8 cellular contexts compared by ENCODE assay signal in the genomic region with DNA sequence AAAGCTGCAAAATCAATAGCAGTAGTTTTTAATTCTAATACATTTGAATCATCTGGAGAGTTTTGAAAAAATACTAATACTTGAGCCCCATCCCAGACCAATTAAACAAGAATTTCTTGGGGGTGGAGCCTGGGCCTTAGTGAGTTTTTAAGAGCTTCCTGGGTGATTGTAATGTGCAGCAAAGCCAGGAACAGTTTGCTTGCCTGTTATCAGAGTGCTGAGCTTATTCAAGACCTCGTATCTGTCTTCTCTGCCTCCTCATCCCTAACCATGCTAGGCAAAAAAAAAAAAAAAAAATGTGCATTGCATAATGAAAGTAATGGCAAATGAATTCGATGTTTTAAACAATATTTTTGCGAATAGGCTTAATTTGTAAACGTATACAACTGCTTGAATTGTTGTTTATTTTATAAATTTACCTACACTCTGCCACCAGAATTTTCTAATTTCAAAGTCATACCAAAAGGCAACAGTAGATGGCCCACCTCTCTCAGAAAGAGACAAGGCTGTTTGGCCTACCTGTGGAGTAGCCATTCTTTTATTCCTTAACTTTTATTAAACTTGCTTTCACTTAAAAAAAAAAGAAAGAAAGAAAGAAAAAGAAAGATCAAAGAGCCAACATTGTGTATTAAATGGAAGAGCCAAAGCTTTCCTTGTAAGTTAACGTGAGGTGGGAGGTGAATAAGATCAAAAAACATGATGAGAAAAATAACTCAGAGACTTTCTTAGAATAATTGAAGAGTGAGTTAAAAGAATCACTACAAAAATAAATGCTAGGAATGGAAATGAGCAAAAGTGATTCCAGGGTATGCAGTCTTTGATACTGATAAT. TPM values are rescaled to one million over a fixed set of nuclear protein-coding genes. Genes with fewer than 3 reads are reported as not detected.
A peak's percentile ranks its signal among the peaks of the same experiment; 100 is the strongest.
DNase-seq lines count a peak whose midpoint lies in the region; ATAC-seq and TF ChIP-seq lines count a peak whose summit lies in the region.

No MANE protein-coding gene starts in this region.

- H3K4me3 ChIP-seq in AG04449 (ENCODE audit: low read depth, low read length) (no peak overlapping the region), NB4 (ENCODE audit: low read depth, low read length) (peak overlapping the region; percentile 27)

- intact Hi-C loops in Right ventricle myocardium inferior (cut with DNase I), result loop anchor here (2.0 kb wide), 1 partner anchor 280 kb away; no protein-coding TSS in a partner anchor

- CTCF ChIA-PET in AG04449 (lab: Yijun Ruan, JAX), result interaction anchor here (0.6 to 7.2 kb wide), 37 partner anchors 9 to 309 kb away, joined by 3 to 128 read pairs (median 4); no protein-coding TSS in a partner anchor

- peak overlapping the region; percentile 87 for H3K27ac Mint-ChIP-seq in activated naive CD8-positive, alpha-beta T cell treated with anti-CD3 and anti-CD28 coated beads, Interleukin-2, amount 50 U/mL, for 24 hours

- no peaks in the 10 kb centered on the region for H3K36me3 Mint-ChIP-seq in activated naive CD8-positive, alpha-beta T cell treated with anti-CD3 and anti-CD28 coated beads, Interleukin-2, amount 50 U/mL, for 24 hours (ENCODE audit: low read depth)

- H3K27me3 Mint-ChIP-seq in activated naive CD8-positive, alpha-beta T cell treated with anti-CD3 and anti-CD28 coated beads, Interleukin-2, amount 50 U/mL, for 24 hours, result no peaks in the 10 kb centered on the region

- no peak for TF ChIP-seq POLR2A in NB4 (IDR thresholded peaks at IDR 0.05; ENCODE audit: extremely low read depth, insufficient read length)

- peak; percentile 38 for ATAC-seq in activated naive CD8-positive, alpha-beta T cell treated with anti-CD3 and anti-CD28 coated beads, Interleukin-2, amount 50 U/mL, for 24 hours
- ATAC-seq in HG03469 (IDR thresholded peaks at IDR 0.05; ENCODE audit: unreplicated experiment) (no peak), HG02798 (IDR thresholded peaks at IDR 0.05; ENCODE audit: poor library complexity, unreplicated experiment) (no peak), Right ventricle myocardium inferior (no peak)

- TF ChIP-seq CTCF in AG04449 (IDR thresholded peaks at IDR 0.05; ENCODE audit: insufficient read depth, low read length, missing control alignments), result peak; percentile 50
- peak; percentile 66 for TF ChIP-seq CTCF in NB4 (IDR thresholded peaks at IDR 0.05; ENCODE audit: low read depth, low read length)

- POLR2A ChIA-PET in AG04449 (lab: Yijun Ruan, JAX), result no interaction called here

- H3K4me1 Mint-ChIP-seq in activated naive CD8-positive, alpha-beta T cell treated with anti-CD3 and anti-CD28 coated beads, Interleukin-2, amount 50 U/mL, for 24 hours, result peaks cover 65% of the 10 kb centered on the region

- DNase-seq in AG04449 (ENCODE audit: low read depth, low spot score) (no peak), GF-D8 (lab: John Stamatoyannopoulos, UW) (peak; percentile 34), NB4 (ENCODE audit: low read depth) (peak; percentile 75), medulla oblongata (ENCODE audit: extremely low spot score) (peak; percentile 26), Right ventricle myocardium inferior (ENCODE audit: missing footprints) (no peak)
- DNase-seq in activated naive CD8-positive, alpha-beta T cell treated with anti-CD3 and anti-CD28 coated beads, Interleukin-2, amount 50 U/mL, for 24 hours, result no peak

- peak overlapping the region; percentile 70 for H3K4me3 Mint-ChIP-seq in activated naive CD8-positive, alpha-beta T cell treated with anti-CD3 and anti-CD28 coated beads, Interleukin-2, amount 50 U/mL, for 24 hours

- H3K9me3 Mint-ChIP-seq in activated naive CD8-positive, alpha-beta T cell treated with anti-CD3 and anti-CD28 coated beads, Interleukin-2, amount 50 U/mL, for 24 hours, result no peaks in the 10 kb centered on the region

RNA-seq across cellular contexts. Expression of gene MYB, which starts 36.2 kb away (rescaled TPM):
- 0.27 TPM for total RNA-seq in Right ventricle myocardium inferior

Comparison
In these comparisons a context has a peak if more than half of its experiments do, and no peak if none do; other contexts are left out.
1. DNase-seq: peak in GF-D8 (single experiment), NB4 (single experiment) and medulla oblongata (single experiment); none in AG04449 (single experiment), activated naive CD8-positive, alpha-beta T cell treated with anti-CD3 and anti-CD28 coated beads, Interleukin-2, amount 50 U/mL, for 24 hours (single experiment) and Right ventricle myocardium inferior (single experiment).